ENCODE assay signal across 1 cellular context in the genomic region with DNA sequence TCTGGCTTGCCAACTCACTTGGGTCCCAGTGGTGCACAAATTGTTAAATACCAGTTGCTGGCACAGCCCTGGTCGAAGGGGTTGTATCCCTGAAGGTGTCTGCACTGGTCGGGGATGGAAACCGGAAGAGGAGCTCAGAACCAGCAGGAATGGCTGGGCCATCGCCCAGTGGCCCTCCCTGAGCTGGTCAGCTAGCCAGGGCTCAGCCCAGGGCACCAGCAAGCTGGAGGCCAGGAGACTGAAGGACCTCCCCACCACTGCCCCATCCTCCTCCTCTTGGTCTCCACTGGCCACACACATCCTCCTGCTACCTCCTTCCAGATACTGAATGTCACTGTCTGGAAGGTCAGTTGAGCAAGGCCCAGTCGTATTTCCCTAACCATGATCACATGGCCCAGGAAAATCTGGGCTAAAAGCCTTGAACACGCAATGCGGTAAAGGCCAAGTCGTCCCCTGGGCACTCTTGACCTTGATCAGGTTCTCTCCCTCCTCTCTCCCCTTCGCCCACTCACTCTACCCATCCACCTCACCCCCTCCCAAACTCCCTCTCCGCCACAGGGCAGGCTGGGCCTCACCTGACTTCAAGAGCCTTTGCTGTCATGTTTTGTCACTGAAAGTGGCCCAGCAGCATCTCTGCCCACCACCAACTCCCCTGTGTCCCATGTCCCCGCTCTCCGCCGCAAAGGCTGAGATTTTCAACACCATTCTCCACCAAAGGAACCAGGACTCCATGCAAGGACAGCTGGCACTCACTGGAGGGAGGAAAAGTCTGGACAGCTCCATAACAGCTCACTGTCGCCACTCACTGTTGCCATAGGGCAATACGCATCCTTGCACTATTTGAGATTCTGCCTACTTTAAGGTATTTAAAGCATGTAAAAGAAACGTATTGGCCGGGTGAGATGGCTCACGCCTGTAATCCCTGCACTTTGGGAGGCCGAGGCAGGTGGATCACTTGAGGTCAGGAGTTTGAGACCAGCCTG.
TF ChIP-seq lines count a peak whose summit lies in the region.

No MANE protein-coding gene starts in this region.

TF ChIP-seq in GM12878, 131 proteins besides CTCF, POLR2A, EP300 and RAD21:
- TF ChIP-seq ZNF384 (IDR thresholded peaks at IDR 0.05; ENCODE audit: borderline replicate concordance, low read depth, low read length) = no peak
- no peak for TF ChIP-seq ZBED1 (IDR thresholded peaks at IDR 0.05; ENCODE audit: borderline replicate concordance)
- no peak for TF ChIP-seq CBX5 (IDR thresholded peaks at IDR 0.05; ENCODE audit: low read depth)
- TF ChIP-seq KAT2A (conservative IDR thresholded peaks at IDR 0.05; ENCODE audit: control insufficient read depth, low read depth, low read length) = no peak
- no peak for TF ChIP-seq KDM1A (IDR thresholded peaks at IDR 0.05; ENCODE audit: borderline replicate concordance)
- TF ChIP-seq BCL11A (IDR thresholded peaks at IDR 0.05; ENCODE audit: low read depth, low read length) = no peak
- TF ChIP-seq, protein P1, sequence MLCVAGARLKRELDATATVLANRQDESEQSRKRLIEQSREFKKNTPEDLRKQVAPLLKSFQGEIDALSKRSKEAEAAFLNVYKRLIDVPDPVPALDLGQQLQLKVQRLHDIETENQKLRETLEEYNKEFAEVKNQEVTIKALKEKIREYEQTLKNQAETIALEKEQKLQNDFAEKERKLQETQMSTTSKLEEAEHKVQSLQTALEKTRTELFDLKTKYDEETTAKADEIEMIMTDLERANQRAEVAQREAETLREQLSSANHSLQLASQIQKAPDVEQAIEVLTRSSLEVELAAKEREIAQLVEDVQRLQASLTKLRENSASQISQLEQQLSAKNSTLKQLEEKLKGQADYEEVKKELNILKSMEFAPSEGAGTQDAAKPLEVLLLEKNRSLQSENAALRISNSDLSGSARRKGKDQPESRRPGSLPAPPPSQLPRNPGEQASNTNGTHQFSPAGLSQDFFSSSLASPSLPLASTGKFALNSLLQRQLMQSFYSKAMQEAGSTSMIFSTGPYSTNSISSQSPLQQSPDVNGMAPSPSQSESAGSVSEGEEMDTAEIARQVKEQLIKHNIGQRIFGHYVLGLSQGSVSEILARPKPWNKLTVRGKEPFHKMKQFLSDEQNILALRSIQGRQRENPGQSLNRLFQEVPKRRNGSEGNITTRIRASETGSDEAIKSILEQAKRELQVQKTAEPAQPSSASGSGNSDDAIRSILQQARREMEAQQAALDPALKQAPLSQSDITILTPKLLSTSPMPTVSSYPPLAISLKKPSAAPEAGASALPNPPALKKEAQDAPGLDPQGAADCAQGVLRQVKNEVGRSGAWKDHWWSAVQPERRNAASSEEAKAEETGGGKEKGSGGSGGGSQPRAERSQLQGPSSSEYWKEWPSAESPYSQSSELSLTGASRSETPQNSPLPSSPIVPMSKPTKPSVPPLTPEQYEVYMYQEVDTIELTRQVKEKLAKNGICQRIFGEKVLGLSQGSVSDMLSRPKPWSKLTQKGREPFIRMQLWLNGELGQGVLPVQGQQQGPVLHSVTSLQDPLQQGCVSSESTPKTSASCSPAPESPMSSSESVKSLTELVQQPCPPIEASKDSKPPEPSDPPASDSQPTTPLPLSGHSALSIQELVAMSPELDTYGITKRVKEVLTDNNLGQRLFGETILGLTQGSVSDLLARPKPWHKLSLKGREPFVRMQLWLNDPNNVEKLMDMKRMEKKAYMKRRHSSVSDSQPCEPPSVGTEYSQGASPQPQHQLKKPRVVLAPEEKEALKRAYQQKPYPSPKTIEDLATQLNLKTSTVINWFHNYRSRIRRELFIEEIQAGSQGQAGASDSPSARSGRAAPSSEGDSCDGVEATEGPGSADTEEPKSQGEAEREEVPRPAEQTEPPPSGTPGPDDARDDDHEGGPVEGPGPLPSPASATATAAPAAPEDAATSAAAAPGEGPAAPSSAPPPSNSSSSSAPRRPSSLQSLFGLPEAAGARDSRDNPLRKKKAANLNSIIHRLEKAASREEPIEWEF (IDR thresholded peaks at IDR 0.05; ENCODE audit: insufficient replicate concordance, low read depth, low read length) = no peak
- no peak for TF ChIP-seq IKZF2 (IDR thresholded peaks at IDR 0.05)
- no peak for TF ChIP-seq CHD2 (IDR thresholded peaks at IDR 0.05; ENCODE audit: borderline replicate concordance, low read depth, low read length)
- no peak for TF ChIP-seq NBN (IDR thresholded peaks at IDR 0.05)
TF ChIP-seq in GM12878: peak in this region for 0.
